Comparison of ENCODE assay signal across 9 cellular contexts in the genomic region with DNA sequence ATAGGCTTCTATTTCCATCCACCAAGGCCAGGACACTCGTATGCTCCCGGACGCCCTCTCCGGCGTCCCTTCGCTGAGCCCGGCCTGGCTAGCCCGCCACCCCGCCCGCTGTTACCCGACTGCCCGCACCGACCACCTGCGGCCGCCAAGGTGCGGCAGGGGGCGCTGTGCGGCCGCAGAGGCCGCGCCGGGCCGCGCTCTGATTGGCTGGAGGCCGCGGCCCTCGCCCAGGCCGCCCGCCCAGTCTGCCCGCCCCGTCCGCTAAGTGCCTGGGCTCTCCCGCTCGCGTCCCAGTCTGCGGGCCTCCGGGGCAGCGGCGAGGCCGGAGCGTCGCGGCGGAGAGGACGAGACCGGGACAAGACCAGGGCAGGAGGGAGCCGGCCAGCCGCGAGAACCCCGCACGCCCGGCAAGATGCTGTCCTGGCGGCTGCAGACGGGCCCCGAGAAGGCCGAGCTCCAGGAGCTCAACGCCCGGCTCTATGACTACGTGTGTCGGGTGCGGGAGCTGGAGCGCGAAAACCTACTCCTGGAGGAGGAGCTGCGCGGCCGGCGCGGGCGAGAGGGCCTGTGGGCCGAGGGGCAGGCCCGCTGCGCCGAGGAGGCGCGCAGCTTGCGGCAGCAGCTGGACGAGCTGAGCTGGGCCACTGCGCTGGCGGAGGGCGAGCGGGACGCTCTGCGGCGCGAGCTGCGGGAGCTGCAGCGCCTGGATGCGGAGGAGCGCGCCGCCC. TPM values are rescaled to one million over a fixed set of nuclear protein-coding genes. Genes with fewer than 3 reads are reported as not detected.
A peak's percentile ranks its signal among the peaks of the same experiment; 100 is the strongest.
DNase-seq lines count a peak whose midpoint lies in the region; ATAC-seq and TF ChIP-seq lines count a peak whose summit lies in the region.
"Had no signal": no experiment of that assay in that cellular context is flagged by ENCODE, and none has a peak within 500 bp of the region (broad histone marks: within the 10 kb centered on the region; RNA-seq: fewer than 3 reads in every experiment).

A gene with protein sequence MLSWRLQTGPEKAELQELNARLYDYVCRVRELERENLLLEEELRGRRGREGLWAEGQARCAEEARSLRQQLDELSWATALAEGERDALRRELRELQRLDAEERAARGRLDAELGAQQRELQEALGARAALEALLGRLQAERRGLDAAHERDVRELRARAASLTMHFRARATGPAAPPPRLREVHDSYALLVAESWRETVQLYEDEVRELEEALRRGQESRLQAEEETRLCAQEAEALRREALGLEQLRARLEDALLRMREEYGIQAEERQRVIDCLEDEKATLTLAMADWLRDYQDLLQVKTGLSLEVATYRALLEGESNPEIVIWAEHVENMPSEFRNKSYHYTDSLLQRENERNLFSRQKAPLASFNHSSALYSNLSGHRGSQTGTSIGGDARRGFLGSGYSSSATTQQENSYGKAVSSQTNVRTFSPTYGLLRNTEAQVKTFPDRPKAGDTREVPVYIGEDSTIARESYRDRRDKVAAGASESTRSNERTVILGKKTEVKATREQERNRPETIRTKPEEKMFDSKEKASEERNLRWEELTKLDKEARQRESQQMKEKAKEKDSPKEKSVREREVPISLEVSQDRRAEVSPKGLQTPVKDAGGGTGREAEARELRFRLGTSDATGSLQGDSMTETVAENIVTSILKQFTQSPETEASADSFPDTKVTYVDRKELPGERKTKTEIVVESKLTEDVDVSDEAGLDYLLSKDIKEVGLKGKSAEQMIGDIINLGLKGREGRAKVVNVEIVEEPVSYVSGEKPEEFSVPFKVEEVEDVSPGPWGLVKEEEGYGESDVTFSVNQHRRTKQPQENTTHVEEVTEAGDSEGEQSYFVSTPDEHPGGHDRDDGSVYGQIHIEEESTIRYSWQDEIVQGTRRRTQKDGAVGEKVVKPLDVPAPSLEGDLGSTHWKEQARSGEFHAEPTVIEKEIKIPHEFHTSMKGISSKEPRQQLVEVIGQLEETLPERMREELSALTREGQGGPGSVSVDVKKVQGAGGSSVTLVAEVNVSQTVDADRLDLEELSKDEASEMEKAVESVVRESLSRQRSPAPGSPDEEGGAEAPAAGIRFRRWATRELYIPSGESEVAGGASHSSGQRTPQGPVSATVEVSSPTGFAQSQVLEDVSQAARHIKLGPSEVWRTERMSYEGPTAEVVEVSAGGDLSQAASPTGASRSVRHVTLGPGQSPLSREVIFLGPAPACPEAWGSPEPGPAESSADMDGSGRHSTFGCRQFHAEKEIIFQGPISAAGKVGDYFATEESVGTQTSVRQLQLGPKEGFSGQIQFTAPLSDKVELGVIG (N-terminal part only) (plus strand): TSS at position 293 of the 728 bp plus-strand sequence. CDS start 120 bp downstream, at position 413.

- H3K9me3 ChIP-seq in PC-3 (ENCODE audit: low read length) (no peaks in the 10 kb centered on the region), body of pancreas (no peaks in the 10 kb centered on the region)

- no peaks in the 10 kb centered on the region for H3K27me3 ChIP-seq in PC-3 (ENCODE audit: low read length)
- H3K27me3 ChIP-seq in body of pancreas = no peaks in the 10 kb centered on the region

- H3K4me1 ChIP-seq in PC-3 (ENCODE audit: insufficient read depth, low read length) (peaks cover 15% of the 10 kb centered on the region; the same call in 1 of the 2 replicates), body of pancreas (peaks cover 37% of the 10 kb centered on the region)

- H3K79me2 ChIP-seq in PC-3 (ENCODE audit: low read length) = peaks cover 33% of the 10 kb centered on the region

- DNase-seq in DMS153 treated with DMSO at 0.1 percent for 48 hours (lab: John Stamatoyannopoulos, UW; ENCODE audit: unreplicated experiment) (peak; percentile 18), HPDE6-E6E7 (ENCODE audit: extremely low spot score) (peak; percentile 76), PC-3 (peak; percentile 89), body of pancreas (peak; percentile 63 to 82 (median 70)), renal cortical epithelial cell (ENCODE audit: low read depth) (peak; percentile 28), T-helper 9 cell (no peak)

- 3 to 6% methylated on average over 19 to 80 of the region's 91 CpGs for WGBS in body of pancreas, 2 donors

- no peaks in the 10 kb centered on the region for H4K20me1 ChIP-seq in PC-3 (ENCODE audit: low read length)

- intact Hi-C loops in PC-3 (cut with micrococcal nuclease) (loop anchor here (1.0 kb wide), 2 partner anchors 18 to 108 kb away; no protein-coding TSS in a partner anchor), body of pancreas (cut with DNase I) (no loop called here)

- POLR2A ChIA-PET in PC-3 (lab: Charles Lee; ENCODE audit: unreplicated experiment) = interaction anchor here (0.6 kb wide), 1 partner anchor 254 kb away, joined by 3 read pairs; no protein-coding TSS in a partner anchor

- peak within 1 kb of the TSS; percentile 79 for H3K4me3 ChIP-seq in PC-3 (ENCODE audit: low read length)
- H3K4me3 ChIP-seq in body of pancreas = peak within 1 kb of the TSS; percentile 22 to 27
- H3K4me3 ChIP-seq in iPS-11a (ENCODE audit: low read depth, low read length) = peak within 1 kb of the TSS; percentile 34

- H3K9me2 ChIP-seq in PC-3 (replicated peaks; ENCODE audit: low read length) = no peaks in the 10 kb centered on the region

- H3K36me3 ChIP-seq in PC-3 (ENCODE audit: low read depth, low read length) = no peaks in the 10 kb centered on the region
- no peaks in the 10 kb centered on the region for H3K36me3 ChIP-seq in body of pancreas (replicated peaks in 1 of 2; ENCODE audit: insufficient read depth in 1 of 2, low read depth in 2 of 2)

- TF ChIP-seq CTCF in PC-3 (conservative IDR thresholded peaks at IDR 0.05; ENCODE audit: low read depth, low read length) (peak; percentile 79), body of pancreas (IDR thresholded peaks at IDR 0.05) (peak; percentile 37 to 96 (median 79))

- peak within 1 kb of the TSS; percentile 91 for H2AFZ ChIP-seq in PC-3 (ENCODE audit: low read length)

- peak within 1 kb of the TSS; percentile 95 for H3K4me2 ChIP-seq in PC-3 (ENCODE audit: low read length)

- peak within 1 kb of the TSS; percentile 72 for H3K9ac ChIP-seq in PC-3 (ENCODE audit: low read length)

- BruUV-seq in PC-3 (replicated peaks; lab: Mats Ljungman, UMichigan) = no TSS peak

- TF ChIP-seq POLR2A in body of pancreas (IDR thresholded peaks at IDR 0.05) = peak in 2 of 3 donors; percentile 51 to 57

- CTCF ChIA-PET in PC-3 (lab: Charles Lee) = interaction anchor here (0.6 to 0.8 kb wide), 3 partner anchors 19 to 111 kb away, joined by 3 to 5 read pairs (median 3); no protein-coding TSS in a partner anchor

- no peak within 1 kb of the TSS for H3K27ac ChIP-seq in PC-3 (ENCODE audit: low read length)
- peak within 1 kb of the TSS in 3 of 4 donors; percentile 39 to 61 (median 48) for H3K27ac ChIP-seq in body of pancreas
- H3K27ac ChIP-seq: epithelial cell of prostate had no signal

- ATAC-seq in GM21360 (IDR thresholded peaks at IDR 0.05; ENCODE audit: unreplicated experiment) (peak; percentile 80), PC-3 (peak; percentile 87), body of pancreas (peak; percentile 81)

- H3F3A ChIP-seq in PC-3 (ENCODE audit: low read length, unreplicated experiment) = no peaks in the 10 kb centered on the region

RNA-seq across cellular contexts. Expression of the gene that starts here (rescaled TPM):
- 9.9 and 15.6 TPM in 2 replicates for total RNA-seq in PC-3 (2014; rRNA removed)
- total RNA-seq in body of pancreas = 1 to 10 TPM; 5.7 to 8.2 TPM
- total RNA-seq in renal cortical epithelial cell = 1.7 and 6.0 TPM in 2 replicates

Comparison
In these comparisons a context has a peak if more than half of its experiments do, and no peak if none do; other contexts are left out.
1. H3K4me3 ChIP-seq: peak in every context shown above with its lines; median percentile 79 in PC-3; 34 in iPS-11a; 24 in body of pancreas.